Comparison of ENCODE assay signal across 9 cellular contexts in the genomic region with DNA sequence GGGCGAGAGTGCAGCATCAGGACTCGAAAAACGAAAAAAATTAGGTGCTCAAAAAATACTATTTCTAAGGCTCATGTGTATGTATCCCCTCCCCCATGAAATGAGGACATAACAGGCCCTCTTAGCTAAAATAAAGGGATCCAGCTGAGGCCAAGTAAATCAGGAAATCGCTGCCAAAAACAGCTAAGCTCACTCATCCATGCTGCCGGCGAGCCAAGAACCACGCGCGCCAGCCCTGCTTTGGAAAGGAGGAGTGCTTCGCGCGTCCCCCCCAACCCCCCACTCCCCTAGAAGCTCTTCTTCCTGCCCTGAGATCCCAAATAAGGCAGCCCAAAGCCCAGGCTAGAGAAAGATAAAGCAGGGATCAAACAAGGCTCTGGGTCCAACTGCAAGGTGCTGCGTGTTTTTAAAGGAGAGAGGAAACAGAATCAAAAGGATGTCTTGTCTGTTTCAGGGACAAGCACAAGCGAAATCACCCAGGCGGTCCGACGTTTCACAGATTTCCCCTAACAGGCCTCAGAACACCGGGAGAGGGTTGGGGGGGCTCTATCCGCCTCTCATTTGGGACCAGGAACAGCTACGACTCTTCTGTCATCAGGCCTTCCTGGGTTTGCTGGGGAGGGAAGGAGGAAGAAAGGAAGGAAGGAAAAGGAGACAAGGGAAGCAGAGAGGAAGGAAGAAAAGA.
DNase-seq lines count a peak whose midpoint lies in the region; TF ChIP-seq lines count a peak whose summit lies in the region.
"Had no signal": no experiment of that assay in that cellular context is flagged by ENCODE, and none has a peak within 500 bp of the region (broad histone marks: within the 10 kb centered on the region; RNA-seq: fewer than 3 reads in every experiment).

No MANE protein-coding gene starts in this region.

- H3K56ac ChIP-seq in mesendoderm (ENCODE audit: low read length), result peak overlapping the region; percentile 70

- H3K27me3 ChIP-seq in mesendoderm (ENCODE audit: insufficient read depth, low read length, poor library complexity), result no peaks in the 10 kb centered on the region

- H2BK15ac ChIP-seq in mesendoderm (replicated peaks; ENCODE audit: low read depth), result no peak overlapping the region

- H3K27ac ChIP-seq in mesendoderm (ENCODE audit: low read depth, low read length), result no peak overlapping the region

- no peak overlapping the region for H2BK120ac ChIP-seq in mesendoderm (ENCODE audit: low read depth, low read length)

- H4K5ac ChIP-seq in mesendoderm (ENCODE audit: low read length), result no peak overlapping the region

- WGBS in mesendoderm (ENCODE audit: extremely low coverage, insufficient coverage, low lambda C conversion rate), result no CpG with 5 or more reads among the region's 20 CpGs

- no peaks in the 10 kb centered on the region for H3K79me2 ChIP-seq in mesendoderm (ENCODE audit: control insufficient read depth, insufficient read depth, low read length)

- no peaks in the 10 kb centered on the region for H3K79me1 ChIP-seq in mesendoderm (ENCODE audit: low read length)

- H3K4me1 ChIP-seq in mesendoderm (ENCODE audit: control insufficient read depth, low read depth, low read length), result peaks cover 2% of the 10 kb centered on the region

- DNase-seq in NCI-H1694 treated with DMSO at 0.1 percent for 48 hours (lab: John Stamatoyannopoulos, UW), result peak; percentile 80
- DNase-seq in cerebellum (ENCODE audit: low spot score), result peak; percentile 32
- no peak for DNase-seq in mesendoderm
- DNase-seq in type B pancreatic cell (ENCODE audit: extremely low spot score, unreplicated experiment), result no peak
- no peak for DNase-seq in NOMO-1 (lab: John Stamatoyannopoulos, UW; ENCODE audit: unreplicated experiment in 2 of 2)
- DNase-seq in glomerular visceral epithelial cell (ENCODE audit: extremely low spot score), result no peak
- DNase-seq in DMS53 treated with DMSO at 0.1 percent for 48 hours (lab: John Stamatoyannopoulos, UW; ENCODE audit: unreplicated experiment), result no peak
- DNase-seq: effector memory CD4-positive, alpha-beta T cell; naive thymus-derived CD8-positive, alpha-beta T cell had no signal

- no peaks in the 10 kb centered on the region for H3K36me3 ChIP-seq in mesendoderm (ENCODE audit: control insufficient read depth, insufficient read depth, low read length)

- H3K27me3 Mint-ChIP-seq in type B pancreatic cell, result peaks cover 18% of the 10 kb centered on the region

- no peak overlapping the region for H3K4me2 ChIP-seq in mesendoderm (ENCODE audit: low read length)

- H3K4me3 Mint-ChIP-seq in type B pancreatic cell, result peak overlapping the region; percentile 6
- H3K4me3 Mint-ChIP-seq: naive thymus-derived CD8-positive, alpha-beta T cell had no signal

- H2AK5ac ChIP-seq in mesendoderm (ENCODE audit: low read length), result no peak overlapping the region

- no peak overlapping the region for H3K23ac ChIP-seq in mesendoderm (ENCODE audit: low read length)

- H3K27ac Mint-ChIP-seq in type B pancreatic cell, result peak overlapping the region; percentile 36
- H3K27ac Mint-ChIP-seq: naive thymus-derived CD8-positive, alpha-beta T cell had no signal

- H3K9me3 Mint-ChIP-seq in type B pancreatic cell, result peaks cover 3% of the 10 kb centered on the region

- TF ChIP-seq CTCF in type B pancreatic cell (conservative IDR thresholded peaks at IDR 0.05), result no peak

- peaks cover 10% of the 10 kb centered on the region for H3K4me1 Mint-ChIP-seq in type B pancreatic cell (ENCODE audit: unreplicated experiment)

- H3K9ac ChIP-seq in mesendoderm (ENCODE audit: low read length), result peak overlapping the region; percentile 24

- H3K36me3 Mint-ChIP-seq in type B pancreatic cell, result no peaks in the 10 kb centered on the region
- H3K36me3 Mint-ChIP-seq: naive thymus-derived CD8-positive, alpha-beta T cell had no signal

- no peak overlapping the region for H3K4me3 ChIP-seq in mesendoderm (ENCODE audit: low read length)

- H3K18ac ChIP-seq in mesendoderm (ENCODE audit: low read length), result peak overlapping the region; percentile 56

- H3K4ac ChIP-seq in mesendoderm (ENCODE audit: low read depth, low read length), result no peak overlapping the region

- no peak overlapping the region for H2BK5ac ChIP-seq in mesendoderm (ENCODE audit: low read length)

- H4K8ac ChIP-seq in mesendoderm (ENCODE audit: low read depth, low read length), result no peak overlapping the region

Comparison
In these comparisons a context has a peak if more than half of its experiments do, and no peak if none do; other contexts are left out.
1. DNase-seq: peak in NCI-H1694 treated with DMSO at 0.1 percent for 48 hours (single experiment) and cerebellum (single experiment); none in mesendoderm (single experiment), type B pancreatic cell (single experiment), NOMO-1 (0 of 2), glomerular visceral epithelial cell (single experiment) and DMS53 treated with DMSO at 0.1 percent for 48 hours (single experiment).